ENCODE assay signal across 13 cellular contexts in genomic region chr1:84435159-84435558, GRCh38. TPM values are rescaled to one million over a fixed set of nuclear protein-coding genes. Genes with fewer than 3 reads are reported as not detected.
DNase-seq lines count a peak whose midpoint lies in the region; ATAC-seq and TF ChIP-seq lines count a peak whose summit lies in the region.
"Had no signal": no experiment of that assay in that cellular context is flagged by ENCODE, and none has a peak within 500 bp of the region (broad histone marks: within the 10 kb centered on the region; RNA-seq: fewer than 3 reads in every experiment).

No MANE protein-coding gene starts in this region.

- peak; percentile 43 for DNase-seq in NOMO-1 treated with DMSO at 0.1 percent for 48 hours (lab: John Stamatoyannopoulos, UW; ENCODE audit: unreplicated experiment)
- no peak for DNase-seq in NOMO-1 treated with dmso at 0.1 percent for 144 hours (lab: John Stamatoyannopoulos, UW; ENCODE audit: unreplicated experiment)
- DNase-seq in HCT116 (ENCODE audit: low read depth, low spot score): no peak
- DNase-seq in NAMALWA (ENCODE audit: low spot score): peak; percentile 9
- DNase-seq in naive thymus-derived CD4-positive, alpha-beta T cell: peak in 6 of 9 donors; percentile 15 to 52 (median 36)
- no peak for DNase-seq in HK-2 (ENCODE audit: unreplicated experiment)
- DNase-seq in NCI-H2196 treated with DMSO at 0.1 percent for 48 hours (lab: John Stamatoyannopoulos, UW; ENCODE audit: unreplicated experiment): no peak
- no peak for DNase-seq in stimulated activated CD4-positive, alpha-beta T cell treated with anti-CD3 and anti-CD28 coated beads, Interleukin-15, amount 100 ng/mL, for 24 hours
- DNase-seq: 8988T, NCI-H82 had no signal

- H3K4me1 ChIP-seq in HCT116 (ENCODE audit: control insufficient read depth in 1 of 2, insufficient read depth in 2 of 2, low read length in 2 of 2): peaks cover 41 to 58% of the 10 kb centered on the region in 2 experiments
- H3K4me1 ChIP-seq in naive thymus-derived CD4-positive, alpha-beta T cell (ENCODE audit: control insufficient read depth in 2 of 2, insufficient read depth in 2 of 2, low read length in 2 of 2): peaks cover 23 to 41% of the 10 kb centered on the region in 2 donors

- ATAC-seq in HCT116: no peak
- ATAC-seq in naive thymus-derived CD4-positive, alpha-beta T cell: peak; percentile 28

- POLR2A ChIA-PET in HCT116 (lab: Charles Lee): interaction anchor here (1.0 to 1.3 kb wide), 2 partner anchors 8 to 16 kb away, joined by 3 read pairs; no protein-coding TSS in a partner anchor
- POLR2A ChIA-PET in naive thymus-derived CD4-positive, alpha-beta T cell (lab: Charles Lee): interaction anchor here (0.7 to 7.7 kb wide), 6 partner anchors 9 to 292 kb away, joined by 3 to 105 read pairs (median 4); partner anchors contain the start of genes GNG5, PRKACB, SAMD13 and SPATA1

- no peaks in the 10 kb centered on the region for H3K27me3 Mint-ChIP-seq in naive thymus-derived CD4-positive, alpha-beta T cell

- no peaks in the 10 kb centered on the region for H4K20me1 ChIP-seq in HCT116 (ENCODE audit: insufficient read depth)

- H3K4me3 Mint-ChIP-seq in naive thymus-derived CD4-positive, alpha-beta T cell: no peak overlapping the region
- H3K4me3 Mint-ChIP-seq: mesothelial cell of epicardium had no signal

- H3K9ac ChIP-seq in HCT116 (ENCODE audit: low read length): no peak overlapping the region

- BruUV-seq in HCT116 (replicated peaks; lab: Mats Ljungman, UMichigan): no TSS peak

- peaks cover 0 to 4% (median 0%) of the 10 kb centered on the region in 5 donors for H3K36me3 Mint-ChIP-seq in naive thymus-derived CD4-positive, alpha-beta T cell

- H3K27ac ChIP-seq in HCT116 (ENCODE audit: low read depth, low read length): peak overlapping the region; percentile 95
- peak overlapping the region; percentile 64 for H3K27ac ChIP-seq in naive thymus-derived CD4-positive, alpha-beta T cell (ENCODE audit: low read depth, low read length)

- CTCF ChIA-PET in HCT116 (lab: Charles Lee): interaction anchor here (0.9 to 4.0 kb wide), 3 partner anchors 182 to 294 kb away, joined by 3 to 29 read pairs (median 14); partner anchors contain the start of gene PRKACB
- CTCF ChIA-PET in naive thymus-derived CD4-positive, alpha-beta T cell (lab: Charles Lee): interaction anchor here (0.6 to 12.0 kb wide), 6 partner anchors 7 to 318 kb away, joined by 3 to 167 read pairs (median 4); partner anchors contain the start of gene PRKACB

- peaks cover 0 to 15% (median 9%) of the 10 kb centered on the region in 7 donors for H3K4me1 Mint-ChIP-seq in naive thymus-derived CD4-positive, alpha-beta T cell
- H3K4me1 Mint-ChIP-seq: mesothelial cell of epicardium had no signal

- H3K27me3 ChIP-seq in HCT116 (ENCODE audit: insufficient read depth, low read length): no peaks in the 10 kb centered on the region
- H3K27me3 ChIP-seq in naive thymus-derived CD4-positive, alpha-beta T cell (ENCODE audit: control insufficient read depth in 2 of 2, insufficient read depth in 2 of 2, low read length in 2 of 2): no peaks in the 10 kb centered on the region

- RAD21 ChIA-PET in HCT116 (lab: Charles Lee; ENCODE audit: low non-redundant PET in 1 of 2, low total read pairs in 2 of 2, uncharacterized antibody in 2 of 2, unreplicated experiment in 2 of 2): interaction anchor here in 1 of 2 experiments (1.1 to 2.0 kb wide), 3 partner anchors 169 to 294 kb away, joined by 3 to 7 read pairs (median 4); partner anchors contain the start of gene PRKACB

- H3K79me2 ChIP-seq in HCT116 (ENCODE audit: insufficient read depth, low read length): no peaks in the 10 kb centered on the region

- no peak for TF ChIP-seq CTCF in HCT116 (IDR thresholded peaks at IDR 0.05 in 2 of 3, conservative IDR thresholded peaks at IDR 0.05 in 1 of 3; ENCODE audit: borderline replicate concordance in 1 of 3, insufficient read depth in 1 of 3, low read depth in 2 of 3, low read length in 2 of 3)

- H3K9me2 ChIP-seq in HCT116 (ENCODE audit: insufficient read depth): no peaks in the 10 kb centered on the region

- H3K9me3 ChIP-seq in HCT116 (ENCODE audit: control insufficient read depth in 1 of 2, insufficient read depth in 1 of 2, low read depth in 1 of 2, low read length in 2 of 2): peaks cover 0 to 5% of the 10 kb centered on the region in 2 experiments; a peak in 1 of 4 replicates
- peaks cover 0 to under 1% (median 0%) of the 10 kb centered on the region in 3 experiments for H3K9me3 ChIP-seq in naive thymus-derived CD4-positive, alpha-beta T cell (ENCODE audit: control insufficient read depth in 2 of 3, low read length in 3 of 3)

- peaks cover 0 to 6% of the 10 kb centered on the region in 2 experiments; a peak in 1 of 4 replicates for H3K36me3 ChIP-seq in HCT116 (ENCODE audit: control insufficient read depth in 1 of 2, insufficient read depth in 2 of 2, low read length in 2 of 2)
- H3K36me3 ChIP-seq in naive thymus-derived CD4-positive, alpha-beta T cell (ENCODE audit: control insufficient read depth in 2 of 3, insufficient read depth in 3 of 3, low read length in 3 of 3): no peaks in the 10 kb centered on the region

- intact Hi-C loops in HCT116 (cut with micrococcal nuclease): loop anchor here (2.0 kb wide), 1 partner anchor 132 kb away; no protein-coding TSS in a partner anchor
- intact Hi-C loops in naive thymus-derived CD4-positive, alpha-beta T cell (cut with micrococcal nuclease): loop anchor here (1.0 to 10.0 kb wide), 12 partner anchors 140 to 1960 kb away; partner anchors contain the start of genes C1orf52 (in 2 of the 2), CTBS (in 2 of the 2), ODF2L (in 1 of the 2) and PRKACB (in 1 of the 2)

- no peak for TF ChIP-seq POLR2A in HCT116 (IDR thresholded peaks at IDR 0.05; ENCODE audit: borderline replicate concordance, extremely low read depth, insufficient read depth, insufficient read length)

- peaks cover 0 to 5% (median 0%) of the 10 kb centered on the region in 11 donors for H3K9me3 Mint-ChIP-seq in naive thymus-derived CD4-positive, alpha-beta T cell

- H2AFZ ChIP-seq in HCT116 (ENCODE audit: low read depth, low read length, poor library complexity, severe bottlenecking): peak overlapping the region; percentile 24

- peak overlapping the region; percentile 76 for H3K4me2 ChIP-seq in HCT116 (ENCODE audit: low read length)

- peak overlapping the region in 1 of 2 experiments; percentile 2; a peak in 1 of 4 replicates for H3K4me3 ChIP-seq in HCT116 (replicated peaks in 1 of 2; ENCODE audit: low read depth in 1 of 2, low read length in 2 of 2)
- peak overlapping the region; percentile 41 for H3K4me3 ChIP-seq in naive thymus-derived CD4-positive, alpha-beta T cell (ENCODE audit: low read length)
- H3K4me3 ChIP-seq: skin epidermis had no signal

- no peak for TF ChIP-seq RAD21 in HCT116 (IDR thresholded peaks at IDR 0.05; ENCODE audit: low read depth)

- no peak overlapping the region for H3K27ac Mint-ChIP-seq in naive thymus-derived CD4-positive, alpha-beta T cell
- H3K27ac Mint-ChIP-seq: mesothelial cell of epicardium had no signal

TF ChIP-seq in HCT116, 20 proteins besides CTCF, POLR2A, EP300 and RAD21:
- TF ChIP-seq JUND (IDR thresholded peaks at IDR 0.05): no peak
- no peak for TF ChIP-seq YY1 (IDR thresholded peaks at IDR 0.05; ENCODE audit: extremely low read depth, insufficient replicate concordance, low read depth, low read length)
- TF ChIP-seq, protein P1, sequence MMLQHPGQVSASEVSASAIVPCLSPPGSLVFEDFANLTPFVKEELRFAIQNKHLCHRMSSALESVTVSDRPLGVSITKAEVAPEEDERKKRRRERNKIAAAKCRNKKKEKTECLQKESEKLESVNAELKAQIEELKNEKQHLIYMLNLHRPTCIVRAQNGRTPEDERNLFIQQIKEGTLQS (IDR thresholded peaks at IDR 0.05): no peak
- TF ChIP-seq CEBPB (IDR thresholded peaks at IDR 0.05; ENCODE audit: low read depth): no peak
- TF ChIP-seq, protein P2, sequence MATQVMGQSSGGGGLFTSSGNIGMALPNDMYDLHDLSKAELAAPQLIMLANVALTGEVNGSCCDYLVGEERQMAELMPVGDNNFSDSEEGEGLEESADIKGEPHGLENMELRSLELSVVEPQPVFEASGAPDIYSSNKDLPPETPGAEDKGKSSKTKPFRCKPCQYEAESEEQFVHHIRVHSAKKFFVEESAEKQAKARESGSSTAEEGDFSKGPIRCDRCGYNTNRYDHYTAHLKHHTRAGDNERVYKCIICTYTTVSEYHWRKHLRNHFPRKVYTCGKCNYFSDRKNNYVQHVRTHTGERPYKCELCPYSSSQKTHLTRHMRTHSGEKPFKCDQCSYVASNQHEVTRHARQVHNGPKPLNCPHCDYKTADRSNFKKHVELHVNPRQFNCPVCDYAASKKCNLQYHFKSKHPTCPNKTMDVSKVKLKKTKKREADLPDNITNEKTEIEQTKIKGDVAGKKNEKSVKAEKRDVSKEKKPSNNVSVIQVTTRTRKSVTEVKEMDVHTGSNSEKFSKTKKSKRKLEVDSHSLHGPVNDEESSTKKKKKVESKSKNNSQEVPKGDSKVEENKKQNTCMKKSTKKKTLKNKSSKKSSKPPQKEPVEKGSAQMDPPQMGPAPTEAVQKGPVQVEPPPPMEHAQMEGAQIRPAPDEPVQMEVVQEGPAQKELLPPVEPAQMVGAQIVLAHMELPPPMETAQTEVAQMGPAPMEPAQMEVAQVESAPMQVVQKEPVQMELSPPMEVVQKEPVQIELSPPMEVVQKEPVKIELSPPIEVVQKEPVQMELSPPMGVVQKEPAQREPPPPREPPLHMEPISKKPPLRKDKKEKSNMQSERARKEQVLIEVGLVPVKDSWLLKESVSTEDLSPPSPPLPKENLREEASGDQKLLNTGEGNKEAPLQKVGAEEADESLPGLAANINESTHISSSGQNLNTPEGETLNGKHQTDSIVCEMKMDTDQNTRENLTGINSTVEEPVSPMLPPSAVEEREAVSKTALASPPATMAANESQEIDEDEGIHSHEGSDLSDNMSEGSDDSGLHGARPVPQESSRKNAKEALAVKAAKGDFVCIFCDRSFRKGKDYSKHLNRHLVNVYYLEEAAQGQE (IDR thresholded peaks at IDR 0.05; ENCODE audit: low read depth): no peak
- no peak for TF ChIP-seq POLR2AphosphoS5 (IDR thresholded peaks at IDR 0.05; ENCODE audit: low read depth, low read length)

RNA-seq across cellular contexts. Expression of gene DNASE2B, which starts 36.9 kb away (rescaled TPM):
- 0.42 TPM for total RNA-seq in HCT116 (2021; ENCODE audit: unreplicated experiment)
- polyA plus RNA-seq in HCT116 (2012): 0.22 and 0.48 TPM in 2 replicates
- not detected for total RNA-seq in naive thymus-derived CD4-positive, alpha-beta T cell
- not detected for polyA plus RNA-seq in naive thymus-derived CD4-positive, alpha-beta T cell
- total RNA-seq: MCF 10A, mesothelial cell of epicardium had no signal

RNA-seq across cellular contexts. Expression of gene RPF1, which starts 43.9 kb away (rescaled TPM):
- 86.9 TPM for total RNA-seq in HCT116 (2021; ENCODE audit: unreplicated experiment)
- polyA plus RNA-seq in HCT116 (2012): 27.7 and 46.9 TPM in 2 replicates
- total RNA-seq in naive thymus-derived CD4-positive, alpha-beta T cell: 10 to 100 TPM; 35.5 to 52.3 (median 44.1) TPM
- polyA plus RNA-seq in naive thymus-derived CD4-positive, alpha-beta T cell: 10 to 100 TPM; 60.2 to 62.7 TPM

Comparison
In these comparisons a context has a peak if more than half of its experiments do, and no peak if none do; other contexts are left out.
1. DNase-seq: peak in NOMO-1 treated with DMSO at 0.1 percent for 48 hours (single experiment), NAMALWA (single experiment) and naive thymus-derived CD4-positive, alpha-beta T cell (6 of 9); none in NOMO-1 treated with dmso at 0.1 percent for 144 hours (single experiment), HCT116 (single experiment), HK-2 (single experiment), NCI-H2196 treated with DMSO at 0.1 percent for 48 hours (single experiment) and stimulated activated CD4-positive, alpha-beta T cell treated with anti-CD3 and anti-CD28 coated beads, Interleukin-15, amount 100 ng/mL, for 24 hours (single experiment).